Comparison of ENCODE assay signal across 9 cellular contexts in genomic region chr12:57868870-57869609, GRCh38. TPM values are rescaled to one million over a fixed set of nuclear protein-coding genes. Genes with fewer than 3 reads are reported as not detected.
DNase-seq lines count a peak whose midpoint lies in the region; TF ChIP-seq lines count a peak whose summit lies in the region.
"Had no signal": no experiment of that assay in that cellular context is flagged by ENCODE, and none has a peak within 500 bp of the region (broad histone marks: within the 10 kb centered on the region; RNA-seq: fewer than 3 reads in every experiment).

No MANE protein-coding gene starts in this region.

- H3K9me2 ChIP-seq in Karpas-422 (replicated peaks; ENCODE audit: insufficient read depth, low read length) = no peaks in the 10 kb centered on the region

- H3K4me3 Mint-ChIP-seq in mesothelial cell of epicardium (no peak overlapping the region), type B pancreatic cell (peak overlapping the region; percentile 49)
- H3K4me3 Mint-ChIP-seq: activated naive CD8-positive, alpha-beta T cell treated with anti-CD3 and anti-CD28 coated beads for 36 hours had no signal

- no peak overlapping the region for H3K27ac ChIP-seq in Karpas-422 (ENCODE audit: low read length)

- no peak overlapping the region for H3K9ac ChIP-seq in Karpas-422 (ENCODE audit: low read length)

- no peak overlapping the region for H3K4me3 ChIP-seq in Karpas-422 (ENCODE audit: low read length)

- no peak for TF ChIP-seq CTCF in mesothelial cell of epicardium (IDR thresholded peaks at IDR 0.05; ENCODE audit: unreplicated experiment)
- no peak for TF ChIP-seq CTCF in type B pancreatic cell (conservative IDR thresholded peaks at IDR 0.05)

- H4K20me1 ChIP-seq in Karpas-422 (ENCODE audit: insufficient read depth, low read depth, low read length) = no peaks in the 10 kb centered on the region

- no peak overlapping the region for H2AFZ ChIP-seq in Karpas-422 (ENCODE audit: low read length)

- DNase-seq in NCI-H1694 treated with DMSO at 0.1 percent for 48 hours (lab: John Stamatoyannopoulos, UW) = peak; percentile 93
- DNase-seq in cerebellum (ENCODE audit: low spot score) = peak; percentile 87
- DNase-seq in mesothelial cell of epicardium (ENCODE audit: low spot score in 2 of 2, unreplicated experiment in 2 of 2) = no peak
- no peak for DNase-seq in type B pancreatic cell (ENCODE audit: extremely low spot score, unreplicated experiment)
- DNase-seq in Karpas-422 = no peak
- DNase-seq in activated T-cell treated with anti-CD3 and anti-CD28 coated beads, Interleukin-2, amount 50 U/mL, for 1 hour = no peak
- no peak for DNase-seq in NCI-H2196 (lab: John Stamatoyannopoulos, UW; ENCODE audit: unreplicated experiment)
- no peak for DNase-seq in activated CD4-positive, CD25-positive, alpha-beta regulatory T cell treated with anti-CD3 and anti-CD28 coated beads, Interleukin-2, amount 50 U/mL, for 72 hours
- DNase-seq: activated naive CD8-positive, alpha-beta T cell treated with anti-CD3 and anti-CD28 coated beads for 36 hours had no signal

- H3K9me3 Mint-ChIP-seq in mesothelial cell of epicardium = no peaks in the 10 kb centered on the region
- H3K9me3 Mint-ChIP-seq in type B pancreatic cell = no peaks in the 10 kb centered on the region
- H3K9me3 Mint-ChIP-seq: activated naive CD8-positive, alpha-beta T cell treated with anti-CD3 and anti-CD28 coated beads for 36 hours had no signal

- H3K9me3 ChIP-seq in Karpas-422 (ENCODE audit: low read length) = no peaks in the 10 kb centered on the region

- no peak overlapping the region for H3K4me2 ChIP-seq in Karpas-422 (ENCODE audit: low read depth, low read length, poor library complexity, severe bottlenecking)

- H3K4me1 ChIP-seq in Karpas-422 (ENCODE audit: low read length) = peaks cover 9% of the 10 kb centered on the region

- no peaks in the 10 kb centered on the region for H3K36me3 ChIP-seq in Karpas-422 (ENCODE audit: insufficient read depth, low read length)

- H3K27me3 Mint-ChIP-seq in mesothelial cell of epicardium (ENCODE audit: low read depth) (no peaks in the 10 kb centered on the region), type B pancreatic cell (peaks cover 3% of the 10 kb centered on the region)

- H3K27me3 ChIP-seq in Karpas-422 (ENCODE audit: low read length) = no peaks in the 10 kb centered on the region

- peaks cover 28% of the 10 kb centered on the region for H3K4me1 Mint-ChIP-seq in mesothelial cell of epicardium
- H3K4me1 Mint-ChIP-seq in type B pancreatic cell (ENCODE audit: unreplicated experiment) = peaks cover 27% of the 10 kb centered on the region

- no peaks in the 10 kb centered on the region for H3K79me2 ChIP-seq in Karpas-422 (ENCODE audit: low read length)

- no peaks in the 10 kb centered on the region for H3K36me3 Mint-ChIP-seq in mesothelial cell of epicardium
- no peaks in the 10 kb centered on the region for H3K36me3 Mint-ChIP-seq in type B pancreatic cell
- H3K36me3 Mint-ChIP-seq: activated naive CD8-positive, alpha-beta T cell treated with anti-CD3 and anti-CD28 coated beads for 36 hours had no signal

- H3K27ac Mint-ChIP-seq in mesothelial cell of epicardium (peak overlapping the region; percentile 6), type B pancreatic cell (peak overlapping the region; percentile 52)
- H3K27ac Mint-ChIP-seq: activated naive CD8-positive, alpha-beta T cell treated with anti-CD3 and anti-CD28 coated beads for 36 hours had no signal

RNA-seq across cellular contexts. Expression of gene CTDSP2, which starts 22.5 kb away (rescaled TPM):
- total RNA-seq in cerebellum = 38.6 TPM
- 210 to 218 TPM (median 216 TPM) in 3 replicates for total RNA-seq in mesothelial cell of epicardium
- total RNA-seq in type B pancreatic cell (ENCODE audit: low replicate concordance) = 135 and 183 TPM in 2 replicates
- 10.9 and 14.2 TPM in 2 replicates for total RNA-seq in Karpas-422 (2014; rRNA removed; shearing (Covaris generic); ENCODE audit: low replicate concordance)

RNA-seq across cellular contexts. Expression of gene AVIL, which starts 50.5 kb away (rescaled TPM):
- total RNA-seq in cerebellum (1.9 TPM), mesothelial cell of epicardium (4.0 to 5.3 TPM (median 4.7 TPM) in 3 replicates), type B pancreatic cell (ENCODE audit: low replicate concordance) (4.9 and 6.6 TPM in 2 replicates)
- total RNA-seq in Karpas-422 (2014; rRNA removed; shearing (Covaris generic); ENCODE audit: low replicate concordance) = 1.7 TPM in 1 of 2 replicates, not detected in the other

Comparison
In these comparisons a context has a peak if more than half of its experiments do, and no peak if none do; other contexts are left out.
1. DNase-seq: peak in NCI-H1694 treated with DMSO at 0.1 percent for 48 hours (single experiment) and cerebellum (single experiment); none in mesothelial cell of epicardium (0 of 2), type B pancreatic cell (single experiment), Karpas-422 (single experiment), activated T-cell treated with anti-CD3 and anti-CD28 coated beads, Interleukin-2, amount 50 U/mL, for 1 hour (single experiment), NCI-H2196 (single experiment) and activated CD4-positive, CD25-positive, alpha-beta regulatory T cell treated with anti-CD3 and anti-CD28 coated beads, Interleukin-2, amount 50 U/mL, for 72 hours (single experiment).